In the genomic region with DNA sequence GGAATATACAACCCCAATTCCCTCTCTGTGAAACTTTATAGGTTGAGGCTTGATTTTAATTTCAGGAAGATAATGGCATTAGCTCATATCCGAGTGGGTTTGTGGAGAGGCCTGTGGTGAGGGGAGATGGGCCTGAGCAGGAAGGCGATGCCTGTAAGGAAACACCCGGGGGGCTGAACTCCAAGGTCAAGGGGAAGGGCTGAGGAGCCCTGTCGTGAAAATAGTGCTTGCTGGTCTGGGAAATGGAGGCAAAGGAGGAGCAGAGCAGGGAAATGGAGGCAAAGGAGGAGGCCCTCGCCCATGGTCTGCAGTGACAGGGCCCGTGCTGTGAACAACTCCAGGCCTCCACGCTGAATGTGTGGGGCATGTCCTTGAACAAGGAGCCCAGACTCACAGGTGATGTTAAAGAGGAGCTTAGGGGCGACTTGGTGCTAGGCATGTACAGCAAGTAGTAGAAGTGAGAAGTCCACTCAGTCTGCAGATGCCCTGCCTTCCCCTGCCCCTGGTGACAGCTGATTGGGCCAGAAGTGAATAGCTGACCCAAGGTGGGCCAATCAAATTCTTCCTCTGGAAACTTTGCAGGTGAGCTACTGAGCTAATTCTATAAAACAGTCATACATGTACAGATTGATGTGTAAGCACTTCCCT, we compare ENCODE assay signal across 10 cellular contexts. TPM values are rescaled to one million over a fixed set of nuclear protein-coding genes. Genes with fewer than 3 reads are reported as not detected.
DNase-seq lines count a peak whose midpoint lies in the region; TF ChIP-seq lines count a peak whose summit lies in the region.
"Had no signal": no experiment of that assay in that cellular context is flagged by ENCODE, and none has a peak within 500 bp of the region (broad histone marks: within the 10 kb centered on the region; RNA-seq: fewer than 3 reads in every experiment).

No MANE protein-coding gene starts in this region.

- intact Hi-C loops in activated CD4-positive, alpha-beta T cell treated with anti-CD3 and anti-CD28 coated beads, Interleukin-2, amount 10 ng/mL, durations not matched to agents 24 days and 14 days (cut with micrococcal nuclease) = no loop called here

- H3K27ac ChIP-seq in cingulate gyrus (ENCODE audit: low read depth, low read length) = peak overlapping the region; percentile 49

- no peaks in the 10 kb centered on the region for H3K27me3 ChIP-seq in H7 (ENCODE audit: control insufficient read depth, insufficient read depth, low read length)
- H3K27me3 ChIP-seq: right atrium auricular region had no signal

- H3K27me3 Mint-ChIP-seq in osteocyte (ENCODE audit: unreplicated experiment) = peaks cover 40% of the 10 kb centered on the region
- peaks cover 44% of the 10 kb centered on the region for H3K27me3 Mint-ChIP-seq in activated CD4-positive, alpha-beta T cell treated with anti-CD3 and anti-CD28 coated beads, Interleukin-2, amount 10 ng/mL, durations not matched to agents 24 days and 14 days

- H3K9me3 Mint-ChIP-seq in osteocyte (ENCODE audit: unreplicated experiment) = no peaks in the 10 kb centered on the region
- no peaks in the 10 kb centered on the region for H3K9me3 Mint-ChIP-seq in activated CD4-positive, alpha-beta T cell treated with anti-CD3 and anti-CD28 coated beads, Interleukin-2, amount 10 ng/mL, durations not matched to agents 24 days and 14 days
- H3K9me3 Mint-ChIP-seq: activated CD4-positive, alpha-beta T cell treated with anti-CD3 and anti-CD28 coated beads, Interleukin-2, amount 10 ng/mL, durations not matched to agents 7 days and 5 days; activated naive CD4-positive, alpha-beta T cell treated with anti-CD3 and anti-CD28 coated beads, Interleukin-2, amount 10 ng/mL, durations not matched to agents 7 days and 5 days had no signal

- no peak overlapping the region for H3K4me3 ChIP-seq in H7 (ENCODE audit: insufficient read depth, low read depth, low read length)

- peak; percentile 62 for DNase-seq in H7
- peak; percentile 77 for DNase-seq in NCI-H146 treated with DMSO at 0.1 percent for 48 hours (lab: John Stamatoyannopoulos, UW; ENCODE audit: unreplicated experiment)
- DNase-seq in osteocyte (ENCODE audit: extremely low spot score, unreplicated experiment) = no peak
- no peak for DNase-seq in activated CD4-positive, alpha-beta T cell treated with anti-CD3 and anti-CD28 coated beads, Interleukin-2, amount 50 U/mL, for 4 hours
- no peak for DNase-seq in activated naive CD4-positive, alpha-beta T cell (lab: John Stamatoyannopoulos, UW)
- no peak for DNase-seq in activated CD4-positive, alpha-beta T cell treated with anti-CD3 and anti-CD28 coated beads, Interleukin-2, amount 10 ng/mL, durations not matched to agents 24 days and 14 days
- DNase-seq: activated CD4-positive, alpha-beta T cell treated with anti-CD3 and anti-CD28 coated beads, Interleukin-2, amount 10 ng/mL, durations not matched to agents 7 days and 5 days; activated naive CD4-positive, alpha-beta T cell treated with anti-CD3 and anti-CD28 coated beads, Interleukin-2, amount 10 ng/mL, durations not matched to agents 7 days and 5 days had no signal

- no peaks in the 10 kb centered on the region for H3K36me3 ChIP-seq in H7 (replicated peaks; ENCODE audit: control insufficient read depth, insufficient read depth, low read length)
- H3K36me3 ChIP-seq: right atrium auricular region had no signal

- H3K4me3 Mint-ChIP-seq in osteocyte (ENCODE audit: unreplicated experiment) = peak overlapping the region; percentile 40
- no peak overlapping the region for H3K4me3 Mint-ChIP-seq in activated CD4-positive, alpha-beta T cell treated with anti-CD3 and anti-CD28 coated beads, Interleukin-2, amount 10 ng/mL, durations not matched to agents 24 days and 14 days
- H3K4me3 Mint-ChIP-seq: activated CD4-positive, alpha-beta T cell treated with anti-CD3 and anti-CD28 coated beads, Interleukin-2, amount 10 ng/mL, durations not matched to agents 7 days and 5 days; activated naive CD4-positive, alpha-beta T cell treated with anti-CD3 and anti-CD28 coated beads, Interleukin-2, amount 10 ng/mL, durations not matched to agents 7 days and 5 days had no signal

- peaks cover 48% of the 10 kb centered on the region for H3K4me1 Mint-ChIP-seq in osteocyte (ENCODE audit: unreplicated experiment)
- no peaks in the 10 kb centered on the region for H3K4me1 Mint-ChIP-seq in activated CD4-positive, alpha-beta T cell treated with anti-CD3 and anti-CD28 coated beads, Interleukin-2, amount 10 ng/mL, durations not matched to agents 24 days and 14 days

- no peak for TF ChIP-seq CTCF in osteocyte (IDR thresholded peaks at IDR 0.05)

- H3K36me3 Mint-ChIP-seq in osteocyte (ENCODE audit: unreplicated experiment) = no peaks in the 10 kb centered on the region
- H3K36me3 Mint-ChIP-seq in activated CD4-positive, alpha-beta T cell treated with anti-CD3 and anti-CD28 coated beads, Interleukin-2, amount 10 ng/mL, durations not matched to agents 24 days and 14 days (ENCODE audit: low read depth) = no peaks in the 10 kb centered on the region
- H3K36me3 Mint-ChIP-seq: activated naive CD4-positive, alpha-beta T cell treated with anti-CD3 and anti-CD28 coated beads, Interleukin-2, amount 10 ng/mL, durations not matched to agents 7 days and 5 days had no signal

- peak overlapping the region; percentile 92 for H3K27ac Mint-ChIP-seq in osteocyte (ENCODE audit: unreplicated experiment)
- no peak overlapping the region for H3K27ac Mint-ChIP-seq in activated CD4-positive, alpha-beta T cell treated with anti-CD3 and anti-CD28 coated beads, Interleukin-2, amount 10 ng/mL, durations not matched to agents 24 days and 14 days
- H3K27ac Mint-ChIP-seq: activated CD4-positive, alpha-beta T cell treated with anti-CD3 and anti-CD28 coated beads, Interleukin-2, amount 10 ng/mL, durations not matched to agents 7 days and 5 days; activated naive CD4-positive, alpha-beta T cell treated with anti-CD3 and anti-CD28 coated beads, Interleukin-2, amount 10 ng/mL, durations not matched to agents 7 days and 5 days had no signal

RNA-seq across cellular contexts. Expression of a gene that starts 38.1 kb away (rescaled TPM):
- 56.1 and 65.9 TPM in 2 replicates for total RNA-seq in H7 (2014; rRNA removed; shearing (Covaris generic))
- 28.3 and 35.0 TPM in 2 replicates for total RNA-seq in osteocyte
- 83.3 and 84.8 TPM in 2 replicates for total RNA-seq in activated CD4-positive, alpha-beta T cell treated with anti-CD3 and anti-CD28 coated beads, Interleukin-2, amount 10 ng/mL, durations not matched to agents 24 days and 14 days

Comparison
In these comparisons a context has a peak if more than half of its experiments do, and no peak if none do; other contexts are left out.
1. DNase-seq: peak in H7 (single experiment) and NCI-H146 treated with DMSO at 0.1 percent for 48 hours (single experiment); none in osteocyte (single experiment), activated CD4-positive, alpha-beta T cell treated with anti-CD3 and anti-CD28 coated beads, Interleukin-2, amount 50 U/mL, for 4 hours (0 of 2), activated naive CD4-positive, alpha-beta T cell (0 of 4) and activated CD4-positive, alpha-beta T cell treated with anti-CD3 and anti-CD28 coated beads, Interleukin-2, amount 10 ng/mL, durations not matched to agents 24 days and 14 days (single experiment).